In the genomic region with DNA sequence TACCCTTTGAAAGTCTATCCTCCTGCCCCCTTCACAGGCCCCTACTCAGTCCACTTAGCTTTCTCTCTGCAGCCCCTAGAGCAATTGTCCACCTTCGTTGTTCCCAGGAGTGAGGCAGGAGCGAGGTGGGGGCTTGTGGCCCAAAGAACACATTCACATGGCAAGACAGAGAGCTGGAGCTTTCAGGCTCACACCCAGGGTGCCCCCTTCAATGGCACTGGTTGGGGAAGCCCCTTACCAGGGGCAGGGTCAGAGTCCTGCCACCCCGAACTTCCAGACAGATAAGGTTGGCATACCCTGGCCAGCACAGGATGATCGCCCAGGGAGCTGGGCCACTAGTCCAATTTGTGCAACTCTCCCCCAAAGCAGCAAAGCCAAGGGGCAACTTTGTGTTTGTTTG, we compare ENCODE assay signal across 22 cellular contexts. TPM values are rescaled to one million over a fixed set of nuclear protein-coding genes. Genes with fewer than 3 reads are reported as not detected.
"Had no signal": no experiment of that assay in that cellular context is flagged by ENCODE, and none has a peak within 500 bp of the region (broad histone marks: within the 10 kb centered on the region; RNA-seq: fewer than 3 reads in every experiment).

No MANE protein-coding gene starts in this region.

- H3K4me3 ChIP-seq: MG63, SJSA1, SK-N-MC had no signal

- H3K4me1 ChIP-seq: SJSA1 had no signal

- DNase-seq: IMR-90, Karpas-422, KG1, MG63, NCI-H1092 treated with DMSO at 0.1 percent for 48 hours, NCI-H1436, NCI-H187, NCI-H2029, NCI-H2081 treated with DMSO at 0.1 percent for 48 hours, NCI-H2171, NCI-H226, NCI-H446, NCI-H510A, NCI-H524 treated with DMSO at 0.1 percent for 48 hours, NCI-H69, NCI-H774, Right ventricle myocardium superior, RPMI8226, SIG-M5 had no signal

- H3K36me3 ChIP-seq: MG63, SJSA1 had no signal

- H3K27ac ChIP-seq: SJSA1, SK-N-MC had no signal

- H3K9me3 ChIP-seq: MG63, SJSA1 had no signal

RNA-seq across cellular contexts. Expression of a gene that starts 6.2 kb away (rescaled TPM):
- total RNA-seq: HT-29, Right ventricle myocardium superior, SJSA1 had no signal

RNA-seq across cellular contexts. Expression of a gene that starts 56.4 kb away (rescaled TPM):
- total RNA-seq: HT-29, IMR-90, Right ventricle myocardium superior, SJSA1 had no signal
- polyA plus RNA-seq: IMR-90 had no signal
